Comparison of ENCODE assay signal across 1 cellular context in genomic region chr6:142706200-142706599, GRCh38.
TF ChIP-seq lines count a peak whose summit lies in the region.

No MANE protein-coding gene starts in this region.

TF ChIP-seq in HepG2, 621 proteins besides CTCF, POLR2A, EP300 and RAD21:
- TF ChIP-seq SCMH1 (CRISPR knock-in tag; IDR thresholded peaks at IDR 0.05; ENCODE audit: borderline replicate concordance) (no peak), ZSCAN20 (CRISPR knock-in tag; IDR thresholded peaks at IDR 0.05; ENCODE audit: borderline replicate concordance) (no peak), KMT2A (CRISPR knock-in tag; IDR thresholded peaks at IDR 0.05) (no peak), ZNF143 (CRISPR knock-in tag; IDR thresholded peaks at IDR 0.05) (no peak), ZNF556 (CRISPR knock-in tag; IDR thresholded peaks at IDR 0.05; ENCODE audit: borderline replicate concordance) (no peak), NBN (conservative IDR thresholded peaks at IDR 0.05) (no peak), KLF6 (CRISPR knock-in tag; IDR thresholded peaks at IDR 0.05) (no peak), WIZ (CRISPR knock-in tag; IDR thresholded peaks at IDR 0.05) (no peak), ZNF7 (CRISPR knock-in tag; IDR thresholded peaks at IDR 0.05) (no peak), ELK4 (CRISPR knock-in tag; IDR thresholded peaks at IDR 0.05; ENCODE audit: borderline replicate concordance) (no peak), POLR2G (IDR thresholded peaks at IDR 0.05; ENCODE audit: low read depth, low read length) (no peak)
